8 cellular contexts compared by ENCODE assay signal in genomic region chr10:122375761-122376160, GRCh38. TPM values are rescaled to one million over a fixed set of nuclear protein-coding genes. Genes with fewer than 3 reads are reported as not detected.
DNase-seq lines count a peak whose midpoint lies in the region; ATAC-seq and TF ChIP-seq lines count a peak whose summit lies in the region.

No MANE protein-coding gene starts in this region.

- peaks cover 29% of the 10 kb centered on the region for H3K4me1 Mint-ChIP-seq in T-helper 2 cell treated with Interferon-gamma antibody and Interleukin-4, amounts not matched to agents 5 μg/mL and 100 μg/mL, for 36 hours (ENCODE audit: low read depth)

- intact Hi-C loops in left lung (cut with DNase I) = no loop called here

- in situ Hi-C loops in astrocyte of the spinal cord (cut with HindIII; ENCODE audit: low sequenced_read_pairs) = no loop called here

- no peak for TF ChIP-seq EP300 in suprapubic skin (IDR thresholded peaks at IDR 0.05)

- H3K9me3 Mint-ChIP-seq in T-helper 2 cell treated with Interferon-gamma antibody and Interleukin-4, amounts not matched to agents 5 μg/mL and 100 μg/mL, for 36 hours = no peaks in the 10 kb centered on the region

- H3K4me3 ChIP-seq in astrocyte of the spinal cord (ENCODE audit: low read depth, low read length) (peak overlapping the region; percentile 82), left lung (peak overlapping the region; percentile 69 to 76), suprapubic skin (peak overlapping the region; percentile 98)

- H3K27ac Mint-ChIP-seq in T-helper 2 cell treated with Interferon-gamma antibody and Interleukin-4, amounts not matched to agents 5 μg/mL and 100 μg/mL, for 36 hours = peak overlapping the region; percentile 86

- peak overlapping the region; percentile 87 for H3K4me3 Mint-ChIP-seq in T-helper 2 cell treated with Interferon-gamma antibody and Interleukin-4, amounts not matched to agents 5 μg/mL and 100 μg/mL, for 36 hours

- peaks cover 69% of the 10 kb centered on the region for H3K27me3 Mint-ChIP-seq in T-helper 2 cell treated with Interferon-gamma antibody and Interleukin-4, amounts not matched to agents 5 μg/mL and 100 μg/mL, for 36 hours (ENCODE audit: low read depth)

- no peak for TF ChIP-seq CTCF in astrocyte of the spinal cord (IDR thresholded peaks at IDR 0.05; ENCODE audit: low read depth, low read length)
- no peak for TF ChIP-seq CTCF in left lung (IDR thresholded peaks at IDR 0.05)
- TF ChIP-seq CTCF in suprapubic skin (IDR thresholded peaks at IDR 0.05) = no peak

- H3K27ac ChIP-seq in left lung (peak overlapping the region; percentile 92 to 97), suprapubic skin (peak overlapping the region; percentile 98)

- POLR2A ChIA-PET in HEK293T (lab: Yijun Ruan, JAX) = no interaction called here

- H3K36me3 ChIP-seq in left lung (no peaks in the 10 kb centered on the region), suprapubic skin (no peaks in the 10 kb centered on the region)

- CTCF ChIA-PET in HEK293T (lab: Yijun Ruan, JAX) = no interaction called here

- 1% methylated on average over 3 of the region's 3 CpGs for WGBS in suprapubic skin

- H3K36me3 Mint-ChIP-seq in T-helper 2 cell treated with Interferon-gamma antibody and Interleukin-4, amounts not matched to agents 5 μg/mL and 100 μg/mL, for 36 hours (ENCODE audit: low read depth) = peaks cover 1% of the 10 kb centered on the region

- no peak for TF ChIP-seq POLR2A in suprapubic skin (IDR thresholded peaks at IDR 0.05)

- no peak for DNase-seq in T-helper 2 cell treated with Interferon-gamma antibody and Interleukin-4, amounts not matched to agents 5 μg/mL and 100 μg/mL, for 36 hours (ENCODE audit: low spot score)
- DNase-seq in T-helper 2 cell = no peak
- no peak for DNase-seq in astrocyte of the spinal cord (ENCODE audit: low read depth, low spot score)
- no peak for DNase-seq in left lung
- no peak for DNase-seq in suprapubic skin (ENCODE audit: low spot score in 2 of 2)
- no peak for DNase-seq in SKM-1 treated with dmso at 0.1 percent for 144 hours (lab: John Stamatoyannopoulos, UW; ENCODE audit: unreplicated experiment)
- no peak for DNase-seq in HEK293T (ENCODE audit: extremely low spot score)

- peaks cover 0 to 47% of the 10 kb centered on the region in 2 donors for H3K27me3 ChIP-seq in left lung
- no peaks in the 10 kb centered on the region for H3K27me3 ChIP-seq in suprapubic skin

- no peaks in the 10 kb centered on the region for H3K9me3 ChIP-seq in left lung
- H3K9me3 ChIP-seq in suprapubic skin = no peaks in the 10 kb centered on the region

- ATAC-seq in left lung (no peak), HG02763 (IDR thresholded peaks at IDR 0.05; ENCODE audit: unreplicated experiment) (no peak)

- H3K4me1 ChIP-seq in left lung = peaks cover 0 to 31% of the 10 kb centered on the region in 2 donors
- H3K4me1 ChIP-seq in suprapubic skin = peaks cover 57% of the 10 kb centered on the region

TF ChIP-seq in HEK293T, 16 proteins besides CTCF, POLR2A, EP300 and RAD21:
- no peak for TF ChIP-seq SUZ12 (IDR thresholded peaks at IDR 0.05)
- no peak for TF ChIP-seq TARDBP (IDR thresholded peaks at IDR 0.05)
- TF ChIP-seq BHLHE40 (IDR thresholded peaks at IDR 0.05; ENCODE audit: borderline replicate concordance) = no peak
- no peak for TF ChIP-seq FOXA1 (IDR thresholded peaks at IDR 0.05)
- TF ChIP-seq ZNF384 (IDR thresholded peaks at IDR 0.05) = no peak
- TF ChIP-seq ELF4 (IDR thresholded peaks at IDR 0.05) = no peak
- TF ChIP-seq ARNT (IDR thresholded peaks at IDR 0.05) = no peak
- TF ChIP-seq NFRKB (IDR thresholded peaks at IDR 0.05) = no peak
- no peak for TF ChIP-seq LEF1 (IDR thresholded peaks at IDR 0.05; ENCODE audit: borderline replicate concordance)
- no peak for TF ChIP-seq L3MBTL2 (conservative IDR thresholded peaks at IDR 0.05)
- TF ChIP-seq FOXK2 (IDR thresholded peaks at IDR 0.05) = no peak
- no peak for TF ChIP-seq HDGF (IDR thresholded peaks at IDR 0.05; ENCODE audit: borderline replicate concordance)

RNA-seq across cellular contexts. Expression of gene PLEKHA1, which starts 1.3 kb away (rescaled TPM):
- total RNA-seq in left lung (10 to 100 TPM; 43.1 to 57.9 TPM), suprapubic skin (10 to 100 TPM; 68.2 to 91.6 (median 78.8) TPM)
